27 cellular contexts compared by ENCODE assay signal in the genomic region with DNA sequence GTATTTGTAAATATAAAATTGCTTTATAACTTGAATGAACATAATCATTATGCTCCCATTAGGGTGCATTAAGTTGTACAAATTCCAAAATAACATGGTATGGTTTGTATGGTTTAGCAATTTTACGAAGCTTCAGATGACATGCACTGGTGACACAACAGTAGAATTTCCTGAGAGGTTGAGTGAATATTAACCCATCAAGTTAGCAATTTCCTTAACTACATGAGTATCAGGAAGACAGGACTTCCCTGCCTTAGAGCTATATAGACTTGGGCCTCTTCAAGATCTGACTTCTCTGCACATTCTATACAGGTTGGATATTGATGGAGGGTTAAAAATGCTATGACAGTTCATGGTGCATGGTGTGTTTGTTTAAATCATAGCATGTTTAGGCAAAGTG.
"Had no signal": no experiment of that assay in that cellular context is flagged by ENCODE, and none has a peak within 500 bp of the region (broad histone marks: within the 10 kb centered on the region; RNA-seq: fewer than 3 reads in every experiment).

No MANE protein-coding gene starts in this region.

- FAIRE-seq: TTC549 had no signal

- H3K27ac ChIP-seq: breast epithelium, SK-N-MC had no signal

- DNase-seq: activated B cell treated with CpG ODN at 0.5 μM for 24 hours; activated CD4-positive, alpha-beta T cell treated with anti-CD3 and anti-CD28 coated beads for 1 hour; activated CD4-positive, alpha-beta T cell treated with anti-CD3 and anti-CD28 coated beads, Interleukin-2, amount 10 ng/mL, durations not matched to agents 24 days and 14 days; activated CD4-positive, alpha-beta T cell treated with anti-CD3 and anti-CD28 coated beads, Interleukin-2, amount 50 U/mL, for 48 hours; activated CD8-positive, alpha-beta memory T cell treated with anti-CD3 and anti-CD28 coated beads, Interleukin-2, amount 10 ng/mL, durations not matched to agents 7 days and 5 days; activated effector memory CD4-positive, alpha-beta T cell treated with Interleukin-2 at 50 U/mL for 16 hours; activated naive CD4-positive, alpha-beta T cell; activated T-cell treated with anti-CD3 and anti-CD28 coated beads, Interleukin-2, amount 50 U/mL, for 24 hours; aorta; MG63; MV-4-11; NCI-H1092 treated with DMSO at 0.1 percent for 48 hours; NCI-H1417 treated with DMSO at 0.1 percent for 48 hours; NCI-H1694; NCI-H2029; NCI-H2107; NCI-H345; NCI-H510A; NCI-H526 treated with DMSO at 0.1 percent for 48 hours; NCI-H82; RPMI8226; T-cell; T-helper 2 cell; T1000 had no signal

- H3K27me3 ChIP-seq: breast epithelium, MG63 had no signal

- H3K36me3 ChIP-seq: breast epithelium, MG63 had no signal

- H3K4me3 ChIP-seq: breast epithelium, MG63, SK-N-MC had no signal

- H3K9me3 ChIP-seq: breast epithelium, MG63 had no signal

- H3K4me1 ChIP-seq: breast epithelium had no signal
